Comparison of ENCODE assay signal across 20 cellular contexts in genomic region chr14:30861200-30861599, GRCh38. TPM values are rescaled to one million over a fixed set of nuclear protein-coding genes. Genes with fewer than 3 reads are reported as not detected.
DNase-seq lines count a peak whose midpoint lies in the region; ATAC-seq and TF ChIP-seq lines count a peak whose summit lies in the region.
"Had no signal": no experiment of that assay in that cellular context is flagged by ENCODE, and none has a peak within 500 bp of the region (broad histone marks: within the 10 kb centered on the region; RNA-seq: fewer than 3 reads in every experiment).

No MANE protein-coding gene starts in this region.

- DNase-seq in HL-60 (ENCODE audit: low read depth in 1 of 2, low spot score in 1 of 2) (peak in 1 of 2 experiments; percentile 56), NOMO-1 (lab: John Stamatoyannopoulos, UW; ENCODE audit: unreplicated experiment in 2 of 2) (peak; percentile 23 to 60), SKM-1 treated with dmso at 0.1 percent for 144 hours (lab: John Stamatoyannopoulos, UW; ENCODE audit: unreplicated experiment) (peak; percentile 55), NCI-H524 treated with DMSO at 0.1 percent for 48 hours (lab: John Stamatoyannopoulos, UW) (no peak), NCI-H748 (lab: John Stamatoyannopoulos, UW; ENCODE audit: unreplicated experiment) (no peak), T-cell (no peak), NCI-H2196 treated with DMSO at 0.1 percent for 48 hours (lab: John Stamatoyannopoulos, UW; ENCODE audit: unreplicated experiment) (no peak)
- no peak for DNase-seq in stimulated activated naive B cell treated with anti-CD40 and anti-IgM and Interleukin-4, amounts not matched to agents 10 μg/mL and 1 μg/mL and 100 μg/mL, for 72 hours
- DNase-seq: DND-41, H9, IMR-90, Karpas-422, MM.1S, NCI-H1417, NCI-H187, NCI-H2107, NCI-H226, NCI-H524 had no signal

- H3K27me3 Mint-ChIP-seq in stimulated activated naive B cell treated with anti-CD40 and anti-IgM and Interleukin-4, amounts not matched to agents 10 μg/mL and 1 μg/mL and 100 μg/mL, for 72 hours: peaks cover 9 to 12% of the 10 kb centered on the region in 2 donors
- peaks cover 24 to 49% of the 10 kb centered on the region in 2 donors for H3K27me3 Mint-ChIP-seq in T-cell

- no peaks in the 10 kb centered on the region for H3K27me3 ChIP-seq in HL-60 (ENCODE audit: insufficient read depth, poor library complexity, severe bottlenecking)

- H3K9me3 Mint-ChIP-seq in stimulated activated naive B cell treated with anti-CD40 and anti-IgM and Interleukin-4, amounts not matched to agents 10 μg/mL and 1 μg/mL and 100 μg/mL, for 72 hours: peaks cover 0 to under 1% of the 10 kb centered on the region in 2 donors
- H3K9me3 Mint-ChIP-seq in T-cell: peaks cover 0 to 4% (median 0%) of the 10 kb centered on the region in 3 donors
- H3K9me3 Mint-ChIP-seq: H9 had no signal

- peak overlapping the region; percentile 56 for H3K27ac Mint-ChIP-seq in stimulated activated naive B cell treated with anti-CD40 and anti-IgM and Interleukin-4, amounts not matched to agents 10 μg/mL and 1 μg/mL and 100 μg/mL, for 72 hours
- no peak overlapping the region for H3K27ac Mint-ChIP-seq in T-cell
- H3K27ac Mint-ChIP-seq: H9 had no signal

- H3K4me3 Mint-ChIP-seq in stimulated activated naive B cell treated with anti-CD40 and anti-IgM and Interleukin-4, amounts not matched to agents 10 μg/mL and 1 μg/mL and 100 μg/mL, for 72 hours: no peak overlapping the region
- no peak overlapping the region for H3K4me3 Mint-ChIP-seq in T-cell
- H3K4me3 Mint-ChIP-seq: H9 had no signal

- H3K27ac ChIP-seq in HL-60 (replicated peaks): peak overlapping the region; percentile 40
- H3K27ac ChIP-seq: SK-N-MC had no signal

- H3K4me3 ChIP-seq in HL-60 (replicated peaks; ENCODE audit: insufficient read depth, low read length): no peak overlapping the region
- H3K4me3 ChIP-seq: SK-N-MC had no signal

- no peak for ATAC-seq in stimulated activated naive B cell treated with anti-CD40 and anti-IgM and Interleukin-4, amounts not matched to agents 10 μg/mL and 1 μg/mL and 100 μg/mL, for 72 hours (replicated peaks)
- no peak for ATAC-seq in T-cell (replicated peaks in 1 of 4)
- ATAC-seq: Right ventricle myocardium inferior had no signal

- CTCF ChIA-PET in T-cell (lab: Charles Lee): no interaction called here

- peaks cover 10 to 12% of the 10 kb centered on the region in 2 donors for H3K4me1 Mint-ChIP-seq in stimulated activated naive B cell treated with anti-CD40 and anti-IgM and Interleukin-4, amounts not matched to agents 10 μg/mL and 1 μg/mL and 100 μg/mL, for 72 hours
- peaks cover 0 to 7% (median 5%) of the 10 kb centered on the region in 3 donors for H3K4me1 Mint-ChIP-seq in T-cell
- H3K4me1 Mint-ChIP-seq: H9 had no signal

- POLR2A ChIA-PET in T-cell (lab: Charles Lee): interaction anchor here in 1 of 2 donors (0.7 kb wide), 1 partner anchor 151 kb away, joined by 3 read pairs; no protein-coding TSS in a partner anchor

- peaks cover 0 to under 1% of the 10 kb centered on the region in 2 donors for H3K36me3 Mint-ChIP-seq in stimulated activated naive B cell treated with anti-CD40 and anti-IgM and Interleukin-4, amounts not matched to agents 10 μg/mL and 1 μg/mL and 100 μg/mL, for 72 hours
- H3K36me3 Mint-ChIP-seq in T-cell: no peaks in the 10 kb centered on the region

- no peak for TF ChIP-seq CTCF in HL-60 (IDR thresholded peaks at IDR 0.05; ENCODE audit: insufficient read depth, low read length)

RNA-seq across cellular contexts. Expression of gene COCH, which starts 13.2 kb away (rescaled TPM):
- 1 to 10 TPM in 2 of 5 donors, under 1 TPM in 3; 0.76 to 1.4 (median 0.77) TPM for total RNA-seq in T-cell

Comparison
In these comparisons a context has a peak if more than half of its experiments do, and no peak if none do; other contexts are left out.
1. DNase-seq: peak in NOMO-1 (2 of 2) and SKM-1 treated with dmso at 0.1 percent for 144 hours (single experiment); none in stimulated activated naive B cell treated with anti-CD40 and anti-IgM and Interleukin-4, amounts not matched to agents 10 μg/mL and 1 μg/mL and 100 μg/mL, for 72 hours (single experiment), NCI-H524 treated with DMSO at 0.1 percent for 48 hours (single experiment), NCI-H748 (single experiment), T-cell (0 of 34) and NCI-H2196 treated with DMSO at 0.1 percent for 48 hours (single experiment).